In the genomic region with DNA sequence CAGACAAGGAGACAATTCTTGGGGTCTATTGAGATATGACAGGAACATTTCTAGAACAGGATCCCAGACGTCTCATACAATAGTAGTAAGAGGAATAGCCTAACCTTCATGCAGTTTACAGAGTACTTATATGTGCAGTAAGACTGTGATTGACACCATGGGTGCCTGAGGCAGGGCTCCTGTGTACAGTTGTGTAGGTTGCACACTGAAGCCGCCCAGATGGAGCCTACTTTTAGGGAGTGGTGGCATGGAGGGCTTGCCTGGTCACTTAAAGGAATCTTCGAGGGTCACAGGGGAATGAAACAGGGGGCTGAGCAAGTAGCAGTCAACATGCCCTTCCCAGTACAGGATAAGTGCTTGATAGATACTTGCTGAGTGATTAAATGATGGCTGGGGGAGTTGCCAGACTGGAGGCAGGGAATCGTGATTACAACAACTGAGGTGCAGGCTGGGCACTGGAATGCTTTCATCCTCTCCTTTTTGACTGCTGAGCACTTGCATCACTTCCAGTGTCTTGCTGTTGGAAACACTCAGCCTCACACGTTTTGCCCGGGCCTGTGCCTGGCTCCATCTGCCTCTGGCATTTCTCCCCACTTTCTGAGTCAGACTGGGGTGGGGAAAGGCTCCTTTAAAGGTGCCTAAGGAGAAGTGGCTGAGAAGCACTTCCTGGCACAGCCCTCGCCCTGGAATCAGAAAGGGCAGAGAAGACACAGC, we compare ENCODE assay signal across 11 cellular contexts.
DNase-seq lines count a peak whose midpoint lies in the region; ATAC-seq and TF ChIP-seq lines count a peak whose summit lies in the region.
"Had no signal": no experiment of that assay in that cellular context is flagged by ENCODE, and none has a peak within 500 bp of the region (broad histone marks: within the 10 kb centered on the region; RNA-seq: fewer than 3 reads in every experiment).

No MANE protein-coding gene starts in this region.

- no TSS peak for BruUV-seq in Calu3 (replicated peaks; lab: Mats Ljungman, UMichigan)

- ATAC-seq in naive thymus-derived CD8-positive, alpha-beta T cell = no peak
- ATAC-seq in natural killer cell = no peak
- ATAC-seq: left colon had no signal

- no peaks in the 10 kb centered on the region for H3K79me2 ChIP-seq in osteoblast (ENCODE audit: insufficient read depth, low read length)

- TF ChIP-seq CTCF in esophagus squamous epithelium (IDR thresholded peaks at IDR 0.05) (no peak), osteoblast (IDR thresholded peaks at IDR 0.05; ENCODE audit: extremely low read depth, low read depth, low read length) (no peak), Calu3 (IDR thresholded peaks at IDR 0.05; ENCODE audit: unreplicated experiment) (no peak), natural killer cell (IDR thresholded peaks at IDR 0.05) (no peak)

- peaks cover 13% of the 10 kb centered on the region for H3K4me1 Mint-ChIP-seq in Calu3 (ENCODE audit: low read depth, unreplicated experiment)
- H3K4me1 Mint-ChIP-seq in naive thymus-derived CD8-positive, alpha-beta T cell = peaks cover 0 to 6% (median 2%) of the 10 kb centered on the region in 4 donors
- H3K4me1 Mint-ChIP-seq in natural killer cell = peaks cover 0 to 7% of the 10 kb centered on the region in 2 donors

- intact Hi-C loops in esophagus squamous epithelium (cut with DNase I) (no loop called here), Calu3 (cut with micrococcal nuclease; ENCODE audit: unreplicated experiment) (loop anchor here (1.0 kb wide), 1 partner anchor 28 kb away; no protein-coding TSS in a partner anchor), natural killer cell (cut with micrococcal nuclease) (no loop called here)

- WGBS in esophagus squamous epithelium, 2 donors = 26 to 48% methylated on average over 6 of the region's 7 CpGs

- H3K36me3 ChIP-seq in esophagus squamous epithelium = no peaks in the 10 kb centered on the region
- H3K36me3 ChIP-seq in osteoblast (ENCODE audit: insufficient read depth, low read length) = no peaks in the 10 kb centered on the region
- no peaks in the 10 kb centered on the region for H3K36me3 ChIP-seq in SJCRH30

- CTCF ChIA-PET in Calu3 (lab: Charles Lee) = no interaction called here

- peak; percentile 80 for DNase-seq in Daoy (ENCODE audit: low read depth)
- peak; percentile 92 for DNase-seq in RPMI7951 (ENCODE audit: low read depth)
- DNase-seq in esophagus squamous epithelium (lab: John Stamatoyannopoulos, UW) = no peak
- DNase-seq in osteoblast (ENCODE audit: insufficient read length, low spot score, missing footprints) = peak; percentile 93
- DNase-seq in SJCRH30 = no peak
- DNase-seq in Calu3 = no peak
- DNase-seq in naive thymus-derived CD8-positive, alpha-beta T cell = no peak
- DNase-seq in natural killer cell = no peak
- DNase-seq: NCI-H2171 treated with DMSO at 0.1 percent for 48 hours; stimulated activated CD4-positive, alpha-beta T cell treated with anti-CD3 and anti-CD28 coated beads, Interleukin-4, amount 100 ng/mL, for 1 hour had no signal

- H4K20me1 ChIP-seq in osteoblast (ENCODE audit: insufficient read depth, low read length) = no peaks in the 10 kb centered on the region

- TF ChIP-seq POLR2A in esophagus squamous epithelium (IDR thresholded peaks at IDR 0.05) = no peak

- H3K4me3 Mint-ChIP-seq in Calu3 (ENCODE audit: low read depth, unreplicated experiment) (no peak overlapping the region), natural killer cell (no peak overlapping the region)
- H3K4me3 Mint-ChIP-seq in naive thymus-derived CD8-positive, alpha-beta T cell = no peak overlapping the region

- H3K36me3 Mint-ChIP-seq in Calu3 (ENCODE audit: insufficient read depth, unreplicated experiment) (no peaks in the 10 kb centered on the region), natural killer cell (no peaks in the 10 kb centered on the region)
- H3K36me3 Mint-ChIP-seq in naive thymus-derived CD8-positive, alpha-beta T cell = no peaks in the 10 kb centered on the region

- H3K27ac ChIP-seq in esophagus squamous epithelium = peak overlapping the region; percentile 37 to 84 (median 80)
- H3K27ac ChIP-seq in osteoblast (ENCODE audit: low read depth, low read length) = peak overlapping the region; percentile 64
- H3K27ac ChIP-seq in SJCRH30 = no peak overlapping the region

- H3K9me3 ChIP-seq in esophagus squamous epithelium (no peaks in the 10 kb centered on the region), osteoblast (ENCODE audit: low read depth, low read length) (no peaks in the 10 kb centered on the region), SJCRH30 (replicated peaks) (no peaks in the 10 kb centered on the region)

- H3K4me3 ChIP-seq in esophagus squamous epithelium = no peak overlapping the region
- H3K4me3 ChIP-seq in osteoblast (ENCODE audit: insufficient read depth, low read length) = no peak overlapping the region
- H3K4me3 ChIP-seq in SJCRH30 = no peak overlapping the region

- H3K27me3 ChIP-seq in esophagus squamous epithelium (no peaks in the 10 kb centered on the region), osteoblast (ENCODE audit: insufficient read depth, low read length) (no peaks in the 10 kb centered on the region), SJCRH30 (peaks cover 9% of the 10 kb centered on the region; the same call in 1 of the 2 replicates)

- H3K27me3 Mint-ChIP-seq in Calu3 (ENCODE audit: unreplicated experiment) (peaks cover 16% of the 10 kb centered on the region), natural killer cell (ENCODE audit: low read depth in 2 of 2) (peaks cover 11 to 16% of the 10 kb centered on the region in 2 donors)
- peaks cover 0 to 19% (median 4%) of the 10 kb centered on the region in 5 donors for H3K27me3 Mint-ChIP-seq in naive thymus-derived CD8-positive, alpha-beta T cell

- H3K4me2 ChIP-seq in osteoblast (ENCODE audit: insufficient read depth, low read length) = peak overlapping the region; percentile 4

- peak overlapping the region; percentile 72 for H2AFZ ChIP-seq in osteoblast (ENCODE audit: low read length)

- H3K9me3 Mint-ChIP-seq in Calu3 (ENCODE audit: low read depth, unreplicated experiment) (no peaks in the 10 kb centered on the region), natural killer cell (no peaks in the 10 kb centered on the region)
- H3K9me3 Mint-ChIP-seq in naive thymus-derived CD8-positive, alpha-beta T cell = peaks cover 0 to 3% (median 0%) of the 10 kb centered on the region in 9 donors

- H3K4me1 ChIP-seq in esophagus squamous epithelium (peaks cover 8 to 20% (median 14%) of the 10 kb centered on the region in 3 donors), osteoblast (ENCODE audit: insufficient read depth, low read length) (peaks cover 14% of the 10 kb centered on the region), SJCRH30 (no peaks in the 10 kb centered on the region)

- POLR2A ChIA-PET in naive thymus-derived CD8-positive, alpha-beta T cell (lab: Charles Lee) = no interaction called here

- H3K27ac Mint-ChIP-seq in Calu3 (ENCODE audit: unreplicated experiment) = no peak overlapping the region
- H3K27ac Mint-ChIP-seq in naive thymus-derived CD8-positive, alpha-beta T cell = no peak overlapping the region
- no peak overlapping the region for H3K27ac Mint-ChIP-seq in natural killer cell

Comparison
In these comparisons a context has a peak if more than half of its experiments do, and no peak if none do; other contexts are left out.
1. DNase-seq: peak in Daoy (single experiment), RPMI7951 (single experiment) and osteoblast (single experiment); none in esophagus squamous epithelium (single experiment), SJCRH30 (0 of 2), Calu3 (single experiment), naive thymus-derived CD8-positive, alpha-beta T cell (0 of 10) and natural killer cell (single experiment).